Comparison of ENCODE assay signal across 17 cellular contexts in the genomic region with DNA sequence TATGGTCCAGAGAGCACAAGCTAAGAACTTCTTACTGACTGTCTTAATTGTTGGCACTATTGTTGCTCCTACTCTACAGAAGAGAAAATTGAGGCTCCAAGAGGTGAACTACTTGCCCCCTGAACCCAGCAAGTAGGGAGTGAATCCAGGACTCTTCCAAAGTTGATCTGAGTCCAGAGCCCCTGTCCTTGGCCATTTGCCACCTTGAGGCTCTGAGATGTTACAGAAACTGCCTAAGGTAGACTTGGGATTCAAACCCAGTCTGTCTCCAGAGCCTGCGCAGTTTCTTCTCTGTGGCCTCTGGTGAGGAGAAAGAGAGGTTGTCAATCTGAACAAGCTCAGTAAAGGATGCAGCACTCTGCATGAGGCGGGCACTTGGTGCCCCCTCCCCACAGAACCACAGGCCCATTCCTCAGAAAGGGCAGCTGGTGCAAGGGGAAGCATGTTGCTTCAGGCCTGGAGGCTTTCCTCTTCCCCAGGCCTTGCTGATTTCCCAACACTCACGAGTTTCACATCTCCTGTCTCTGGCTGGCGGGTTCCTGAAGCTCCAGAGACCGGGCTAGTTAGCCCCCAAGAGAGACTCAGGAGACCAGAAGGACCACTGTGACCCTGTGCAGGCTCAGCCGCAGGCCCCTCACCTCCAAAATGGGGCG. TPM values are rescaled to one million over a fixed set of nuclear protein-coding genes. Genes with fewer than 3 reads are reported as not detected.
A peak's percentile ranks its signal among the peaks of the same experiment; 100 is the strongest.
DNase-seq lines count a peak whose midpoint lies in the region; ATAC-seq and TF ChIP-seq lines count a peak whose summit lies in the region.
"Had no signal": no experiment of that assay in that cellular context is flagged by ENCODE, and none has a peak within 500 bp of the region (broad histone marks: within the 10 kb centered on the region; RNA-seq: fewer than 3 reads in every experiment).

No MANE protein-coding gene starts in this region.

- WGBS in mesenchymal stem cell = 85% methylated on average over 7 of the region's 7 CpGs

- DNase-seq in Ammon's horn (ENCODE audit: low spot score) = peak; percentile 54
- peak; percentile 85 for DNase-seq in CD14-positive monocyte (ENCODE audit: low spot score)
- DNase-seq in SKM-1 (lab: John Stamatoyannopoulos, UW; ENCODE audit: unreplicated experiment) = peak; percentile 59
- no peak for DNase-seq in mesenchymal stem cell
- no peak for DNase-seq in dermis blood vessel endothelial cell
- no peak for DNase-seq in NCI-H1105 treated with DMSO at 0.1 percent for 48 hours (lab: John Stamatoyannopoulos, UW)
- DNase-seq: esophagus squamous epithelium, heart right ventricle, kidney glomerular epithelial cell, NCI-H2107, SHP77 had no signal

- H3K9ac ChIP-seq in mesenchymal stem cell (ENCODE audit: low read length) = no peak overlapping the region

- H3K4me1 Mint-ChIP-seq in CD14-positive monocyte = peaks cover 69% of the 10 kb centered on the region

- peak overlapping the region; percentile 95 to 100 (median 96) for H3K27ac Mint-ChIP-seq in CD14-positive monocyte

- H3K36me3 Mint-ChIP-seq in CD14-positive monocyte = peaks cover 4 to 12% of the 10 kb centered on the region in 2 donors

- H3K27ac ChIP-seq in mesenchymal stem cell (ENCODE audit: low read length, poor library complexity, severe bottlenecking) = no peak overlapping the region

- no peak overlapping the region for H3K4me3 ChIP-seq in mesenchymal stem cell (ENCODE audit: insufficient read depth in 1 of 2, low read depth in 1 of 2, low read length in 2 of 2)
- H3K4me3 ChIP-seq: ascending aorta, coronary artery, esophagus squamous epithelium, heart right ventricle had no signal

- no peak overlapping the region for H4K8ac ChIP-seq in mesenchymal stem cell (ENCODE audit: low read length)

- H3K36me3 ChIP-seq in mesenchymal stem cell (ENCODE audit: control insufficient read depth in 1 of 2, insufficient read depth in 2 of 2, low read depth in 1 of 2, low read length in 2 of 2) = no peaks in the 10 kb centered on the region
- H3K36me3 ChIP-seq: ascending aorta, esophagus squamous epithelium, heart right ventricle had no signal

- H3K27me3 ChIP-seq in mesenchymal stem cell (ENCODE audit: control insufficient read depth in 1 of 2, insufficient read depth in 1 of 2, low read length in 2 of 2) = peaks cover 5 to 35% of the 10 kb centered on the region in 2 experiments
- H3K27me3 ChIP-seq: ascending aorta, esophagus squamous epithelium, heart right ventricle had no signal

- peaks cover 0 to 2% (median 0%) of the 10 kb centered on the region in 3 donors for H3K27me3 Mint-ChIP-seq in CD14-positive monocyte (ENCODE audit: low read depth in 3 of 3)

- H3K4me3 Mint-ChIP-seq in CD14-positive monocyte = peak overlapping the region; percentile 52 to 64

- ATAC-seq in HG03196 (IDR thresholded peaks at IDR 0.05; ENCODE audit: unreplicated experiment) (no peak), HG03520 (IDR thresholded peaks at IDR 0.05; ENCODE audit: unreplicated experiment) (no peak)

- peak overlapping the region; percentile 30 for H2BK15ac ChIP-seq in mesenchymal stem cell (ENCODE audit: low read depth, poor library complexity, severe bottlenecking)

- H4K91ac ChIP-seq in mesenchymal stem cell (ENCODE audit: low read length) = no peak overlapping the region

- no peaks in the 10 kb centered on the region for H3K79me1 ChIP-seq in mesenchymal stem cell (replicated peaks; ENCODE audit: low read length, poor library complexity, severe bottlenecking)

- no peak overlapping the region for H2AFZ ChIP-seq in mesenchymal stem cell (ENCODE audit: low read depth, low read length)

- H3K4ac ChIP-seq in mesenchymal stem cell (ENCODE audit: low read depth in 1 of 2, low read length in 2 of 2) = no peak overlapping the region

- H2AK5ac ChIP-seq in mesenchymal stem cell (ENCODE audit: low read length, severe bottlenecking) = no peak overlapping the region

- no peak overlapping the region for H3K23ac ChIP-seq in mesenchymal stem cell (ENCODE audit: low read length in 2 of 2)

- H3K14ac ChIP-seq in mesenchymal stem cell (ENCODE audit: low read length in 2 of 2) = no peak overlapping the region

- H3K4me1 ChIP-seq in mesenchymal stem cell (ENCODE audit: control insufficient read depth, insufficient read depth, low read depth, low read length) = no peaks in the 10 kb centered on the region

- no peak overlapping the region for H3K4me2 ChIP-seq in mesenchymal stem cell (ENCODE audit: low read length, poor library complexity, severe bottlenecking)

- H2BK120ac ChIP-seq in mesenchymal stem cell (ENCODE audit: low read depth, low read length) = no peak overlapping the region

- H3K9me3 Mint-ChIP-seq in CD14-positive monocyte = peaks cover 0 to 3% (median 0%) of the 10 kb centered on the region in 7 donors

- intact Hi-C loops in CD14-positive monocyte (cut with micrococcal nuclease) = loop anchor here in 1 of 2 donors (5.0 kb wide), 1 partner anchor 33 kb away; no protein-coding TSS in a partner anchor

- no peak overlapping the region for H2BK5ac ChIP-seq in mesenchymal stem cell (ENCODE audit: low read depth, low read length, poor library complexity, severe bottlenecking)

- H3K18ac ChIP-seq in mesenchymal stem cell (ENCODE audit: low read depth in 1 of 2, low read length in 2 of 2) = no peak overlapping the region

- no peak for TF ChIP-seq CTCF in CD14-positive monocyte (IDR thresholded peaks at IDR 0.05)

- H2BK12ac ChIP-seq in mesenchymal stem cell (ENCODE audit: low read length in 2 of 2) = no peak overlapping the region

- no peaks in the 10 kb centered on the region for H3K9me3 ChIP-seq in mesenchymal stem cell (ENCODE audit: control insufficient read depth, low read length)
- H3K9me3 ChIP-seq: ascending aorta, esophagus squamous epithelium, heart right ventricle had no signal

RNA-seq across cellular contexts. Expression of a gene that starts 2.9 kb away (rescaled TPM):
- 10 to 100 TPM; 52.0 to 89.5 TPM for polyA plus RNA-seq in CD14-positive monocyte
- 0.10 TPM for polyA plus RNA-seq in mesenchymal stem cell (2013, experiment 1 of 2)
- polyA plus RNA-seq in mesenchymal stem cell (2013, experiment 2 of 2) = 0.05 TPM
- 2.4 TPM in 1 of 2 replicates, not detected in the other for total RNA-seq in dermis blood vessel endothelial cell
- total RNA-seq: HT-29, MCF 10A had no signal

Comparison
In these comparisons a context has a peak if more than half of its experiments do, and no peak if none do; other contexts are left out.
1. DNase-seq: peak in Ammon's horn (single experiment), CD14-positive monocyte (single experiment) and SKM-1 (single experiment); none in mesenchymal stem cell (single experiment), dermis blood vessel endothelial cell (single experiment) and NCI-H1105 treated with DMSO at 0.1 percent for 48 hours (single experiment).